Comparison of ENCODE assay signal across 23 cellular contexts in genomic region chr1:47766832-47767740, GRCh38.
"Had no signal": no experiment of that assay in that cellular context is flagged by ENCODE, and none has a peak within 500 bp of the region (broad histone marks: within the 10 kb centered on the region; RNA-seq: fewer than 3 reads in every experiment).

No MANE protein-coding gene starts in this region.

- H3K36me3 ChIP-seq: brain microvascular endothelial cell, colonic mucosa, esophagus muscularis mucosa, neutrophil, ovary, right lobe of liver, thyroid gland had no signal

- H3K4me1 Mint-ChIP-seq: activated naive CD4-positive, alpha-beta T cell treated with anti-CD3 and anti-CD28 coated beads, Interleukin-2, amount 50 U/mL, for 24 hours; WTC11 had no signal

- DNase-seq: activated gamma-delta T cell treated with Interleukin-2 at 50 U/mL for 16 hours; activated T-cell treated with anti-CD3 and anti-CD28 coated beads, Interleukin-2, amount 50 U/mL, for 1 hour; brain microvascular endothelial cell; central memory CD4-positive, alpha-beta T cell; colonic mucosa; effector memory CD8-positive, alpha-beta T cell; left colon; naive thymus-derived CD8-positive, alpha-beta T cell; ovary; stimulated activated CD4-positive, alpha-beta T cell treated with anti-CD3 and anti-CD28 coated beads, Interleukin-1b, Interleukin-23, amount 100 ng/mL, for 48 hours; T-helper 9 cell had no signal

- H3K27me3 ChIP-seq: brain microvascular endothelial cell, colonic mucosa, dorsolateral prefrontal cortex, esophagus muscularis mucosa, ovary, right lobe of liver, thyroid gland had no signal

- H3K27me3 Mint-ChIP-seq: stimulated activated naive CD8-positive, alpha-beta T cell treated with anti-CD3 and anti-CD28 coated beads, Interleukin-15, Interleukin-2, amounts not matched to agents 100 ng/mL and 50 ng/mL, for 24 hours had no signal

- H3K36me3 Mint-ChIP-seq: activated naive CD4-positive, alpha-beta T cell treated with anti-CD3 and anti-CD28 coated beads, Interleukin-2, amount 50 U/mL, for 24 hours; mesothelial cell of epicardium; naive thymus-derived CD8-positive, alpha-beta T cell; WTC11 had no signal

- H3K4me1 ChIP-seq: colonic mucosa, right lobe of liver, thyroid gland had no signal

- ATAC-seq: effector memory CD8-positive, alpha-beta T cell; left colon; naive thymus-derived CD8-positive, alpha-beta T cell; WTC11 had no signal

- FAIRE-seq: frontal cortex, islet of Langerhans had no signal

- H3K27ac Mint-ChIP-seq: activated naive CD4-positive, alpha-beta T cell treated with anti-CD3 and anti-CD28 coated beads, Interleukin-2, amount 50 U/mL, for 24 hours; effector memory CD8-positive, alpha-beta T cell; mesothelial cell of epicardium; stimulated activated naive CD8-positive, alpha-beta T cell treated with anti-CD3 and anti-CD28 coated beads, Interleukin-15, Interleukin-2, amounts not matched to agents 100 ng/mL and 50 ng/mL, for 24 hours; WTC11 had no signal

- H3K9me3 Mint-ChIP-seq: activated naive CD4-positive, alpha-beta T cell treated with anti-CD3 and anti-CD28 coated beads, Interleukin-2, amount 50 U/mL, for 24 hours; effector memory CD8-positive, alpha-beta T cell; mesothelial cell of epicardium; naive thymus-derived CD8-positive, alpha-beta T cell; stimulated activated naive CD8-positive, alpha-beta T cell treated with anti-CD3 and anti-CD28 coated beads, Interleukin-15, Interleukin-2, amounts not matched to agents 100 ng/mL and 50 ng/mL, for 24 hours; WTC11 had no signal

- H3K27ac ChIP-seq: brain microvascular endothelial cell, colonic mucosa, dorsolateral prefrontal cortex, esophagus muscularis mucosa, neutrophil, ovary, right lobe of liver, skin epidermis, thyroid gland had no signal

- H3K9me3 ChIP-seq: colonic mucosa, esophagus muscularis mucosa, neutrophil, ovary, right lobe of liver, thyroid gland had no signal

- H3K4me3 Mint-ChIP-seq: activated naive CD4-positive, alpha-beta T cell treated with anti-CD3 and anti-CD28 coated beads, Interleukin-2, amount 50 U/mL, for 24 hours; effector memory CD8-positive, alpha-beta T cell; mesothelial cell of epicardium; naive thymus-derived CD8-positive, alpha-beta T cell; stimulated activated naive CD8-positive, alpha-beta T cell treated with anti-CD3 and anti-CD28 coated beads, Interleukin-15, Interleukin-2, amounts not matched to agents 100 ng/mL and 50 ng/mL, for 24 hours; WTC11 had no signal

- H3K4me3 ChIP-seq: colonic mucosa, dorsolateral prefrontal cortex, esophagus muscularis mucosa, ovary, right lobe of liver, skin epidermis, thyroid gland had no signal
